In genomic region chr10:105769248-105770184, GRCh38 we compare ENCODE assay signal across 15 cellular contexts.
"Had no signal": no experiment of that assay in that cellular context is flagged by ENCODE, and none has a peak within 500 bp of the region (broad histone marks: within the 10 kb centered on the region; RNA-seq: fewer than 3 reads in every experiment).

No MANE protein-coding gene starts in this region.

- H3K27me3 Mint-ChIP-seq: naive B cell; stimulated activated naive B cell treated with anti-CD40 and anti-IgM and Interleukin-4, amounts not matched to agents 10 μg/mL and 1 μg/mL and 100 μg/mL, for 72 hours had no signal

- ATAC-seq: activated naive CD4-positive, alpha-beta T cell treated with anti-CD3 and anti-CD28 coated beads, Interleukin-2, amount 50 U/mL, for 72 hours; stimulated activated naive B cell treated with anti-CD40 and anti-IgM and Interleukin-4, amounts not matched to agents 10 μg/mL and 1 μg/mL and 100 μg/mL, for 72 hours had no signal

- H3K9me3 ChIP-seq: esophagus squamous epithelium, spleen had no signal

- H3K9ac ChIP-seq: parathyroid adenoma had no signal

- H3K36me3 ChIP-seq: esophagus squamous epithelium, spleen had no signal

- H3K79me2 ChIP-seq: parathyroid adenoma had no signal

- H3K4me3 Mint-ChIP-seq: naive B cell; stimulated activated naive B cell treated with anti-CD40 and anti-IgM and Interleukin-4, amounts not matched to agents 10 μg/mL and 1 μg/mL and 100 μg/mL, for 72 hours had no signal

- H3K4me3 ChIP-seq: dorsolateral prefrontal cortex, esophagus squamous epithelium, spleen had no signal

- H3K36me3 Mint-ChIP-seq: naive B cell; stimulated activated naive B cell treated with anti-CD40 and anti-IgM and Interleukin-4, amounts not matched to agents 10 μg/mL and 1 μg/mL and 100 μg/mL, for 72 hours had no signal

- DNase-seq: activated CD4-positive, CD25-positive, alpha-beta regulatory T cell; activated effector memory CD4-positive, alpha-beta T cell treated with Interleukin-2 at 50 U/mL for 16 hours; activated T-cell treated with anti-CD3 and anti-CD28 coated beads, Interleukin-2, amount 50 U/mL, for 1 hour; dorsolateral prefrontal cortex; esophagus squamous epithelium; foreskin fibroblast; naive B cell; right cardiac atrium; spleen; stimulated activated CD4-positive, alpha-beta T cell treated with anti-CD3 and anti-CD28 coated beads, Interleukin-1b, Interleukin-23, amount 100 ng/mL, for 48 hours; stimulated activated naive B cell treated with anti-CD40 and anti-IgM and Interleukin-4, amounts not matched to agents 10 μg/mL and 1 μg/mL and 100 μg/mL, for 72 hours; T-helper 2 cell; trophoblast cell had no signal

- H3K27me3 ChIP-seq: esophagus squamous epithelium, spleen had no signal

- H3K4me1 Mint-ChIP-seq: naive B cell; stimulated activated naive B cell treated with anti-CD40 and anti-IgM and Interleukin-4, amounts not matched to agents 10 μg/mL and 1 μg/mL and 100 μg/mL, for 72 hours had no signal

- H3K27ac Mint-ChIP-seq: activated naive CD4-positive, alpha-beta T cell treated with anti-CD3 and anti-CD28 coated beads, Interleukin-2, amount 50 U/mL, for 72 hours; naive B cell; stimulated activated naive B cell treated with anti-CD40 and anti-IgM and Interleukin-4, amounts not matched to agents 10 μg/mL and 1 μg/mL and 100 μg/mL, for 72 hours had no signal

- H3K27ac ChIP-seq: dorsolateral prefrontal cortex, esophagus squamous epithelium, parathyroid adenoma, spleen had no signal

- H3K4me1 ChIP-seq: esophagus squamous epithelium, parathyroid adenoma, spleen had no signal
